In genomic region chr6:131205891-131206290, GRCh38 we compare ENCODE assay signal across 26 cellular contexts.
DNase-seq lines count a peak whose midpoint lies in the region; ATAC-seq and TF ChIP-seq lines count a peak whose summit lies in the region.
"Had no signal": no experiment of that assay in that cellular context is flagged by ENCODE, and none has a peak within 500 bp of the region (broad histone marks: within the 10 kb centered on the region; RNA-seq: fewer than 3 reads in every experiment).

No MANE protein-coding gene starts in this region.

- H3K4me1 ChIP-seq in CD8-positive, alpha-beta T cell (ENCODE audit: insufficient read depth, low read length), result peaks cover 44% of the 10 kb centered on the region
- peaks cover 9 to 42% of the 10 kb centered on the region in 2 donors for H3K4me1 ChIP-seq in naive thymus-derived CD4-positive, alpha-beta T cell (ENCODE audit: control insufficient read depth in 2 of 2, insufficient read depth in 2 of 2, low read length in 2 of 2)
- H3K4me1 ChIP-seq: BE2C, HAP-1, upper lobe of right lung had no signal

- no peak for TF ChIP-seq CTCF in CD8-positive, alpha-beta T cell (IDR thresholded peaks at IDR 0.05)
- TF ChIP-seq CTCF in GM13977 (IDR thresholded peaks at IDR 0.05; ENCODE audit: extremely low read depth, insufficient read depth, missing control alignments), result no peak

- H3K4me3 ChIP-seq in CD8-positive, alpha-beta T cell (ENCODE audit: low read depth, low read length), result no peak overlapping the region
- no peak overlapping the region for H3K4me3 ChIP-seq in naive thymus-derived CD4-positive, alpha-beta T cell (ENCODE audit: low read length)
- H3K4me3 ChIP-seq: HAP-1, skin epidermis, upper lobe of right lung had no signal

- CTCF ChIA-PET in activated CD4-positive, alpha-beta T cell treated with anti-CD3 and anti-CD28 coated beads for 36 hours (lab: Charles Lee), result interaction anchor here (0.6 to 1.8 kb wide), 3 partner anchors 9 to 22 kb away, joined by 3 to 6 read pairs (median 4); no protein-coding TSS in a partner anchor
- CTCF ChIA-PET in CD8-positive, alpha-beta T cell (lab: Charles Lee), result interaction anchor here (0.6 to 4.1 kb wide), 6 partner anchors 22 to 393 kb away, joined by 3 to 26 read pairs (median 4); no protein-coding TSS in a partner anchor
- CTCF ChIA-PET in naive thymus-derived CD4-positive, alpha-beta T cell (lab: Charles Lee), result interaction anchor here (1.0 to 5.3 kb wide), 8 partner anchors 22 to 426 kb away, joined by 3 to 59 read pairs (median 8); no protein-coding TSS in a partner anchor

- in situ Hi-C loops in GM13977 (cut with MboI; ENCODE audit: low pct_unique_long_range_greater_than_20kb, low sequenced_read_pairs, unreplicated experiment), result no loop called here

- H3K27ac Mint-ChIP-seq in activated CD4-positive, alpha-beta T cell treated with anti-CD3 and anti-CD28 coated beads for 36 hours, result peak overlapping the region; percentile 14
- peak overlapping the region; percentile 66 for H3K27ac Mint-ChIP-seq in CD8-positive, alpha-beta T cell
- peak overlapping the region; percentile 35 for H3K27ac Mint-ChIP-seq in activated naive CD8-positive, alpha-beta T cell treated with anti-CD3 and anti-CD28 coated beads for 36 hours
- peak overlapping the region in 8 of 9 donors; percentile 46 to 89 (median 74) for H3K27ac Mint-ChIP-seq in naive thymus-derived CD4-positive, alpha-beta T cell
- H3K27ac Mint-ChIP-seq: T-helper 2 cell treated with Interferon-gamma antibody and Interleukin-4, amounts not matched to agents 5 μg/mL and 100 μg/mL, for 36 hours had no signal

- H3K36me3 ChIP-seq in CD8-positive, alpha-beta T cell (ENCODE audit: insufficient read depth, low read length), result no peaks in the 10 kb centered on the region
- no peaks in the 10 kb centered on the region for H3K36me3 ChIP-seq in naive thymus-derived CD4-positive, alpha-beta T cell (ENCODE audit: control insufficient read depth in 2 of 3, insufficient read depth in 3 of 3, low read length in 3 of 3)
- H3K36me3 ChIP-seq: BE2C, HAP-1, upper lobe of right lung had no signal

- POLR2A ChIA-PET in activated CD4-positive, alpha-beta T cell treated with anti-CD3 and anti-CD28 coated beads for 36 hours (lab: Charles Lee), result interaction anchor here (0.5 kb wide), 1 partner anchor 327 kb away, joined by 3 read pairs; no protein-coding TSS in a partner anchor
- POLR2A ChIA-PET in CD8-positive, alpha-beta T cell (lab: Charles Lee), result no interaction called here
- POLR2A ChIA-PET in naive thymus-derived CD4-positive, alpha-beta T cell (lab: Charles Lee), result interaction anchor here (0.7 to 0.9 kb wide), 2 partner anchors 76 to 327 kb away, joined by 3 read pairs; no protein-coding TSS in a partner anchor

- no peaks in the 10 kb centered on the region for H3K27me3 ChIP-seq in CD8-positive, alpha-beta T cell (ENCODE audit: insufficient read depth, low read length)
- H3K27me3 ChIP-seq in naive thymus-derived CD4-positive, alpha-beta T cell (ENCODE audit: control insufficient read depth in 2 of 2, insufficient read depth in 2 of 2, low read length in 2 of 2), result no peaks in the 10 kb centered on the region
- H3K27me3 ChIP-seq: BE2C, upper lobe of right lung had no signal

- H3K9me3 Mint-ChIP-seq in activated CD4-positive, alpha-beta T cell treated with anti-CD3 and anti-CD28 coated beads for 36 hours (ENCODE audit: low read depth), result peaks cover 5% of the 10 kb centered on the region
- H3K9me3 Mint-ChIP-seq in CD8-positive, alpha-beta T cell, result no peaks in the 10 kb centered on the region
- peaks cover 7% of the 10 kb centered on the region for H3K9me3 Mint-ChIP-seq in activated naive CD8-positive, alpha-beta T cell treated with anti-CD3 and anti-CD28 coated beads for 36 hours
- peaks cover 0 to 7% (median 2%) of the 10 kb centered on the region in 11 donors for H3K9me3 Mint-ChIP-seq in naive thymus-derived CD4-positive, alpha-beta T cell

- peaks cover 57% of the 10 kb centered on the region for H3K4me1 Mint-ChIP-seq in activated CD4-positive, alpha-beta T cell treated with anti-CD3 and anti-CD28 coated beads for 36 hours
- H3K4me1 Mint-ChIP-seq in CD8-positive, alpha-beta T cell (ENCODE audit: low read depth), result peaks cover 59% of the 10 kb centered on the region
- H3K4me1 Mint-ChIP-seq in activated naive CD8-positive, alpha-beta T cell treated with anti-CD3 and anti-CD28 coated beads for 36 hours, result peaks cover 43% of the 10 kb centered on the region
- H3K4me1 Mint-ChIP-seq in naive thymus-derived CD4-positive, alpha-beta T cell, result peaks cover 35 to 72% (median 65%) of the 10 kb centered on the region in 7 donors

- peaks cover 8% of the 10 kb centered on the region for H3K36me3 Mint-ChIP-seq in activated CD4-positive, alpha-beta T cell treated with anti-CD3 and anti-CD28 coated beads for 36 hours (ENCODE audit: low read depth)
- peaks cover 20% of the 10 kb centered on the region for H3K36me3 Mint-ChIP-seq in CD8-positive, alpha-beta T cell
- H3K36me3 Mint-ChIP-seq in activated naive CD8-positive, alpha-beta T cell treated with anti-CD3 and anti-CD28 coated beads for 36 hours, result peaks cover 23% of the 10 kb centered on the region
- peaks cover 7 to 30% (median 28%) of the 10 kb centered on the region in 5 donors for H3K36me3 Mint-ChIP-seq in naive thymus-derived CD4-positive, alpha-beta T cell

- no peak for ATAC-seq in activated CD4-positive, alpha-beta T cell treated with anti-CD3 and anti-CD28 coated beads for 36 hours
- ATAC-seq in CD8-positive, alpha-beta T cell, result no peak
- no peak for ATAC-seq in naive thymus-derived CD4-positive, alpha-beta T cell
- ATAC-seq in HG03469 (IDR thresholded peaks at IDR 0.05; ENCODE audit: unreplicated experiment), result no peak
- ATAC-seq: HepG2, SK-N-SH treated with all-trans-retinoic acid at 6 μM for 48 hours, upper lobe of right lung had no signal

- H3K27ac ChIP-seq in CD8-positive, alpha-beta T cell (ENCODE audit: low read depth, low read length), result no peak overlapping the region
- no peak overlapping the region for H3K27ac ChIP-seq in naive thymus-derived CD4-positive, alpha-beta T cell (ENCODE audit: low read depth, low read length)
- H3K27ac ChIP-seq: HL-60, skin epidermis, upper lobe of right lung had no signal

- H3K27me3 Mint-ChIP-seq in activated CD4-positive, alpha-beta T cell treated with anti-CD3 and anti-CD28 coated beads for 36 hours, result no peaks in the 10 kb centered on the region
- no peaks in the 10 kb centered on the region for H3K27me3 Mint-ChIP-seq in CD8-positive, alpha-beta T cell (ENCODE audit: low read depth)
- H3K27me3 Mint-ChIP-seq in activated naive CD8-positive, alpha-beta T cell treated with anti-CD3 and anti-CD28 coated beads for 36 hours, result no peaks in the 10 kb centered on the region
- H3K27me3 Mint-ChIP-seq in naive thymus-derived CD4-positive, alpha-beta T cell, result no peaks in the 10 kb centered on the region

- intact Hi-C loops in activated CD4-positive, alpha-beta T cell treated with anti-CD3 and anti-CD28 coated beads for 36 hours (cut with DNase I, micrococcal nuclease), result no loop called here
- intact Hi-C loops in CD8-positive, alpha-beta T cell (cut with DNase I, micrococcal nuclease), result loop anchor here in 1 of 2 experiments (2.0 to 10.0 kb wide), 2 partner anchors 15 to 709 kb away; no protein-coding TSS in a partner anchor
- intact Hi-C loops in naive thymus-derived CD4-positive, alpha-beta T cell (cut with micrococcal nuclease), result loop anchor here in 1 of 2 donors (1.0 to 2.0 kb wide), 6 partner anchors 75 to 705 kb away; no protein-coding TSS in a partner anchor

- H3K4me3 Mint-ChIP-seq in activated CD4-positive, alpha-beta T cell treated with anti-CD3 and anti-CD28 coated beads for 36 hours, result no peak overlapping the region
- no peak overlapping the region for H3K4me3 Mint-ChIP-seq in CD8-positive, alpha-beta T cell
- no peak overlapping the region for H3K4me3 Mint-ChIP-seq in activated naive CD8-positive, alpha-beta T cell treated with anti-CD3 and anti-CD28 coated beads for 36 hours
- peak overlapping the region in 8 of 10 donors; percentile 7 to 49 (median 27) for H3K4me3 Mint-ChIP-seq in naive thymus-derived CD4-positive, alpha-beta T cell
- H3K4me3 Mint-ChIP-seq: T-helper 2 cell treated with Interferon-gamma antibody and Interleukin-4, amounts not matched to agents 5 μg/mL and 100 μg/mL, for 36 hours had no signal

- no peak for DNase-seq in activated CD4-positive, alpha-beta T cell treated with anti-CD3 and anti-CD28 coated beads for 36 hours
- no peak for DNase-seq in activated CD4-positive, alpha-beta T cell treated with anti-CD3 and anti-CD28 coated beads for 1 hour
- DNase-seq in CD8-positive, alpha-beta T cell, result no peak
- DNase-seq in activated naive CD8-positive, alpha-beta T cell treated with anti-CD3 and anti-CD28 coated beads for 36 hours, result no peak
- DNase-seq in naive thymus-derived CD4-positive, alpha-beta T cell, result peak in 2 of 9 donors; percentile 32 to 35
- DNase-seq in GM13977 (ENCODE audit: low spot score) (no peak), NCI-H2107 (lab: John Stamatoyannopoulos, UW) (no peak)
- DNase-seq: activated CD4-positive, alpha-beta T cell treated with anti-CD3 and anti-CD28 coated beads, Interleukin-2, amount 50 U/mL, for 48 hours; activated T-cell treated with anti-CD3 and anti-CD28 coated beads for 4 hours; anterior cingulate cortex; BE2C; Calu3; dermis blood vessel endothelial cell; glutamatergic neuron; NCI-H187 treated with DMSO at 0.1 percent for 48 hours; NCI-H748 treated with DMSO at 0.1 percent for 48 hours; nucleus accumbens; stimulated activated CD4-positive, alpha-beta T cell treated with anti-CD3 and anti-CD28 coated beads, Interleukin-1b, Interleukin-23, amount 100 ng/mL, for 48 hours; upper lobe of right lung had no signal

- no peaks in the 10 kb centered on the region for H3K9me3 ChIP-seq in CD8-positive, alpha-beta T cell (ENCODE audit: low read length)
- H3K9me3 ChIP-seq in naive thymus-derived CD4-positive, alpha-beta T cell (ENCODE audit: control insufficient read depth in 2 of 3, low read length in 3 of 3), result no peaks in the 10 kb centered on the region
- H3K9me3 ChIP-seq: BE2C, HAP-1, upper lobe of right lung had no signal

Comparison
In these comparisons a context has a peak if more than half of its experiments do, and no peak if none do; other contexts are left out.
1. H3K27ac Mint-ChIP-seq: peak in every context shown above with its lines; median percentile 74 in naive thymus-derived CD4-positive, alpha-beta T cell; 66 in CD8-positive, alpha-beta T cell; 35 in activated naive CD8-positive, alpha-beta T cell treated with anti-CD3 and anti-CD28 coated beads for 36 hours; 14 in activated CD4-positive, alpha-beta T cell treated with anti-CD3 and anti-CD28 coated beads for 36 hours.
2. H3K4me3 Mint-ChIP-seq: peak in naive thymus-derived CD4-positive, alpha-beta T cell (8 of 10); none in activated CD4-positive, alpha-beta T cell treated with anti-CD3 and anti-CD28 coated beads for 36 hours (single experiment), CD8-positive, alpha-beta T cell (single experiment) and activated naive CD8-positive, alpha-beta T cell treated with anti-CD3 and anti-CD28 coated beads for 36 hours (single experiment).